Comparison of ENCODE assay signal across 7 cellular contexts in genomic region chr1:108485990-108486389, GRCh38. TPM values are rescaled to one million over a fixed set of nuclear protein-coding genes. Genes with fewer than 3 reads are reported as not detected.
"Had no signal": no experiment of that assay in that cellular context is flagged by ENCODE, and none has a peak within 500 bp of the region (broad histone marks: within the 10 kb centered on the region; RNA-seq: fewer than 3 reads in every experiment).

No MANE protein-coding gene starts in this region.

RNA-seq across cellular contexts. Expression of gene NBPF6, which starts 35.8 kb away (rescaled TPM):
- total RNA-seq: OCI-LY7, Right ventricle myocardium inferior, Right ventricle myocardium superior, SJSA1, SK-MEL-5, T-cell had no signal
- polyA plus RNA-seq: SK-N-SH had no signal
